14 cellular contexts compared by ENCODE assay signal in the genomic region with DNA sequence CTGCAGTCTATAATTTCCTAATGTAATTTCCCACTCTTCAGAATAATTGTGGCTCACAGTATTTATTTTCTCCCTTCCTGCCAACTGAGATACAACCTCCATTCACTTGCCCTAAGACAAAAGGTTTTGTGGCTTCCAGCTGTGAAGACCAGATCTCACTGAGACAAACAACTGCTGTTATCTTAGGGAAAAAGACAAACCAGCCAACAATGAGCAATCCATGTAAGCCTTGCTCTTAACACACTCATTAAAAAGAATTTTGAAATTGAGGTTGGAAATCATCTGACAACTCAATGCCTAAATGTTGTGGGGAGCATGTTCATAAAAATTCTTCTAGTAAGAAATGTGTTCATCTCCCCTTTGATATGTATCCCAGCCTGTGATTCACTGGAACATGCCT.
DNase-seq lines count a peak whose midpoint lies in the region; ATAC-seq, FAIRE-seq and TF ChIP-seq lines count a peak whose summit lies in the region.
"Had no signal": no experiment of that assay in that cellular context is flagged by ENCODE, and none has a peak within 500 bp of the region (broad histone marks: within the 10 kb centered on the region; RNA-seq: fewer than 3 reads in every experiment).

No MANE protein-coding gene starts in this region.

- H3K4me1 Mint-ChIP-seq in activated T-cell treated with anti-CD3 and anti-CD28 coated beads, Interleukin-2, amount 50 U/mL, for 4 hours (ENCODE audit: low read depth) = no peaks in the 10 kb centered on the region
- H3K4me1 Mint-ChIP-seq: CD8-positive, alpha-beta memory T cell had no signal

- no peaks in the 10 kb centered on the region for H3K36me3 Mint-ChIP-seq in activated T-cell treated with anti-CD3 and anti-CD28 coated beads, Interleukin-2, amount 50 U/mL, for 4 hours (ENCODE audit: insufficient read depth)
- H3K36me3 Mint-ChIP-seq: CD8-positive, alpha-beta memory T cell; type B pancreatic cell had no signal

- peak; percentile 89 for FAIRE-seq in H54 (lab: Jason Lieb, UNC)
- no peak for FAIRE-seq in small intestine (lab: Jason Lieb, UNC)

- TF ChIP-seq CTCF in esophagus muscularis mucosa (IDR thresholded peaks at IDR 0.05) (no peak), sigmoid colon (IDR thresholded peaks at IDR 0.05) (no peak)

- H3K27ac ChIP-seq in esophagus muscularis mucosa (replicated peaks in 1 of 4) (peak overlapping the region in 3 of 4 donors; percentile 47 to 70 (median 65)), sigmoid colon (peak overlapping the region; percentile 37 to 50 (median 46)), small intestine (ENCODE audit: low read depth in 1 of 2, low read length in 1 of 2) (no peak overlapping the region), caudate nucleus (ENCODE audit: low read depth, low read length) (no peak overlapping the region)
- H3K27ac ChIP-seq: body of pancreas had no signal

- H3K27me3 ChIP-seq in esophagus muscularis mucosa (no peaks in the 10 kb centered on the region), sigmoid colon (no peaks in the 10 kb centered on the region), small intestine (ENCODE audit: control insufficient read depth in 2 of 2, insufficient read depth in 2 of 2, low read length in 2 of 2) (no peaks in the 10 kb centered on the region)
- H3K27me3 ChIP-seq: body of pancreas, Peyer's patch had no signal

- H3K36me3 ChIP-seq in esophagus muscularis mucosa = no peaks in the 10 kb centered on the region
- H3K36me3 ChIP-seq in sigmoid colon = no peaks in the 10 kb centered on the region
- no peaks in the 10 kb centered on the region for H3K36me3 ChIP-seq in small intestine (ENCODE audit: control insufficient read depth in 2 of 2, insufficient read depth in 2 of 2, low read length in 2 of 2)
- H3K36me3 ChIP-seq: Peyer's patch had no signal

- H3K4me3 Mint-ChIP-seq in activated T-cell treated with anti-CD3 and anti-CD28 coated beads, Interleukin-2, amount 50 U/mL, for 4 hours = no peak overlapping the region
- H3K4me3 Mint-ChIP-seq: CD8-positive, alpha-beta memory T cell; type B pancreatic cell had no signal

- intact Hi-C loops in esophagus muscularis mucosa (cut with DNase I) (no loop called here), sigmoid colon (cut with DNase I) (loop anchor here (5.0 to 10.0 kb wide), 2 partner anchors 112 to 350 kb away; no protein-coding TSS in a partner anchor)

- H3K9me3 Mint-ChIP-seq in activated T-cell treated with anti-CD3 and anti-CD28 coated beads, Interleukin-2, amount 50 U/mL, for 4 hours = no peaks in the 10 kb centered on the region
- H3K9me3 Mint-ChIP-seq: CD8-positive, alpha-beta memory T cell; type B pancreatic cell had no signal

- no peak for TF ChIP-seq EP300 in esophagus muscularis mucosa (IDR thresholded peaks at IDR 0.05)
- no peak for TF ChIP-seq EP300 in sigmoid colon (IDR thresholded peaks at IDR 0.05)

- no peak for TF ChIP-seq POLR2A in H54 (IDR thresholded peaks at IDR 0.05; ENCODE audit: low read depth, low read length)
- no peak for TF ChIP-seq POLR2A in esophagus muscularis mucosa (IDR thresholded peaks at IDR 0.05; ENCODE audit: low read depth)
- TF ChIP-seq POLR2A in sigmoid colon (IDR thresholded peaks at IDR 0.05) = no peak

- H3K4me1 ChIP-seq in esophagus muscularis mucosa (peaks cover 12 to 48% (median 45%) of the 10 kb centered on the region in 4 donors), sigmoid colon (peaks cover 0 to 42% (median 33%) of the 10 kb centered on the region in 4 donors), small intestine (ENCODE audit: control insufficient read depth in 2 of 2, insufficient read depth in 1 of 2, low read depth in 1 of 2, low read length in 1 of 2) (no peaks in the 10 kb centered on the region)
- H3K4me1 ChIP-seq: body of pancreas had no signal

- H3K4me3 ChIP-seq in esophagus muscularis mucosa (no peak overlapping the region), sigmoid colon (no peak overlapping the region), small intestine (ENCODE audit: low read depth in 1 of 2, low read length in 2 of 2) (no peak overlapping the region)
- H3K4me3 ChIP-seq: body of pancreas, Peyer's patch had no signal

- no peaks in the 10 kb centered on the region for H3K27me3 Mint-ChIP-seq in activated T-cell treated with anti-CD3 and anti-CD28 coated beads, Interleukin-2, amount 50 U/mL, for 4 hours (ENCODE audit: low read depth)
- H3K27me3 Mint-ChIP-seq: CD8-positive, alpha-beta memory T cell; type B pancreatic cell had no signal

- DNase-seq in H54 (ENCODE audit: insufficient read length, low spot score) = no peak
- peak; percentile 77 for DNase-seq in NCI-H2227 (lab: John Stamatoyannopoulos, UW; ENCODE audit: unreplicated experiment)
- no peak for DNase-seq in esophagus muscularis mucosa (ENCODE audit: extremely low spot score)
- no peak for DNase-seq in sigmoid colon
- no peak for DNase-seq in small intestine
- DNase-seq in SHP77 (lab: John Stamatoyannopoulos, UW) = no peak
- no peak for DNase-seq in activated T-cell treated with anti-CD3 and anti-CD28 coated beads, Interleukin-2, amount 50 U/mL, for 4 hours
- no peak for DNase-seq in caudate nucleus (lab: John Stamatoyannopoulos, UW)
- DNase-seq: body of pancreas; CD8-positive, alpha-beta memory T cell; left cardiac atrium; NCI-H1436 treated with DMSO at 0.1 percent for 48 hours; Peyer's patch had no signal

- ATAC-seq in activated T-cell treated with anti-CD3 and anti-CD28 coated beads, Interleukin-2, amount 50 U/mL, for 4 hours = no peak
- ATAC-seq: body of pancreas, left cardiac atrium had no signal

- H3K9me3 ChIP-seq in esophagus muscularis mucosa (no peaks in the 10 kb centered on the region), sigmoid colon (no peaks in the 10 kb centered on the region), small intestine (ENCODE audit: control insufficient read depth, low read depth) (no peaks in the 10 kb centered on the region)
- H3K9me3 ChIP-seq: body of pancreas, Peyer's patch had no signal

Comparison
In these comparisons a context has a peak if more than half of its experiments do, and no peak if none do; other contexts are left out.
1. H3K27ac ChIP-seq: peak in esophagus muscularis mucosa (3 of 4) and sigmoid colon (4 of 4); none in small intestine (0 of 2) and caudate nucleus (single experiment).